ENCODE assay signal across 12 cellular contexts in genomic region chr3:75671613-75672141, GRCh38. TPM values are rescaled to one million over a fixed set of nuclear protein-coding genes. Genes with fewer than 3 reads are reported as not detected.
DNase-seq lines count a peak whose midpoint lies in the region; ATAC-seq and TF ChIP-seq lines count a peak whose summit lies in the region.
"Not testable (repeated sequence)": the region's sequence is repeated elsewhere in the genome, so short reads cannot be mapped to it uniquely, and the experiment has no call there.
"Had no signal": no experiment of that assay in that cellular context is flagged by ENCODE, and none has a peak within 500 bp of the region (broad histone marks: within the 10 kb centered on the region; RNA-seq: fewer than 3 reads in every experiment).

No MANE protein-coding gene starts in this region.

- CTCF ChIA-PET in A673 (lab: Charles Lee), result not testable (repeated sequence)

- not testable (repeated sequence) for H3K9me3 ChIP-seq in A673 (ENCODE audit: low read depth, low read length, poor library complexity, severe bottlenecking); iPS-15b (ENCODE audit: control insufficient read depth, insufficient read depth, low read length); gastrocnemius medialis
- H3K9me3 ChIP-seq in ascending aorta, result peaks cover 0 to 33% of the 10 kb centered on the region in 2 donors

- in situ Hi-C loops in gastrocnemius medialis (cut with MboI; ENCODE audit: low sequenced_read_pairs in 4 of 4), result not testable (repeated sequence)

- peaks cover 54% of the 10 kb centered on the region for H3K27me3 Mint-ChIP-seq in T-helper 1 cell treated with Interleukin-12 subunit alpha and Interleukin-12 subunit beta and Interleukin-4 antibody, amounts not matched to agents 30 μg/mL and 1 μg/mL, for 36 hours (ENCODE audit: low read depth)
- peaks cover 27 to 52% (median 43%) of the 10 kb centered on the region in 5 donors for H3K27me3 Mint-ChIP-seq in naive thymus-derived CD8-positive, alpha-beta T cell

- not testable (repeated sequence) for BruUV-seq in A673 (replicated peaks; lab: Mats Ljungman, UMichigan)

- H3K4me1 Mint-ChIP-seq in T-helper 1 cell treated with Interleukin-12 subunit alpha and Interleukin-12 subunit beta and Interleukin-4 antibody, amounts not matched to agents 30 μg/mL and 1 μg/mL, for 36 hours (ENCODE audit: low read depth), result not testable (repeated sequence)
- peaks cover 14 to 19% (median 15%) of the 10 kb centered on the region in 4 donors for H3K4me1 Mint-ChIP-seq in naive thymus-derived CD8-positive, alpha-beta T cell

- peaks cover 42% of the 10 kb centered on the region for H3K9me3 Mint-ChIP-seq in T-helper 1 cell treated with Interleukin-12 subunit alpha and Interleukin-12 subunit beta and Interleukin-4 antibody, amounts not matched to agents 30 μg/mL and 1 μg/mL, for 36 hours
- H3K9me3 Mint-ChIP-seq in naive thymus-derived CD8-positive, alpha-beta T cell, result peaks cover 14 to 86% (median 44%) of the 10 kb centered on the region in 9 donors

- H3K4me3 Mint-ChIP-seq in T-helper 1 cell treated with Interleukin-12 subunit alpha and Interleukin-12 subunit beta and Interleukin-4 antibody, amounts not matched to agents 30 μg/mL and 1 μg/mL, for 36 hours, result peak overlapping the region; percentile 19
- peak overlapping the region in 7 of 10 donors; percentile 25 to 78 (median 55) for H3K4me3 Mint-ChIP-seq in naive thymus-derived CD8-positive, alpha-beta T cell

- not testable (repeated sequence) for H3K4me1 ChIP-seq in A673 (ENCODE audit: insufficient read depth, low read length, poor library complexity, severe bottlenecking); ascending aorta; iPS-15b (ENCODE audit: control insufficient read depth, insufficient read depth, low read length); gastrocnemius medialis

- TF ChIP-seq POLR2A in gastrocnemius medialis (IDR thresholded peaks at IDR 0.05), result not testable (repeated sequence)

- DNase-seq in A673 (ENCODE audit: low spot score); H7; ascending aorta (ENCODE audit: low spot score in 2 of 2); epithelial cell of prostate (ENCODE audit: low read depth, low spot score); naive thymus-derived CD8-positive, alpha-beta T cell; gastrocnemius medialis: not testable (repeated sequence)

- POLR2A ChIA-PET in A673 (lab: Charles Lee; ENCODE audit: low non-redundant PET); naive thymus-derived CD8-positive, alpha-beta T cell (lab: Charles Lee): not testable (repeated sequence)

- peak overlapping the region; percentile 10 for H3K27ac Mint-ChIP-seq in T-helper 1 cell treated with Interleukin-12 subunit alpha and Interleukin-12 subunit beta and Interleukin-4 antibody, amounts not matched to agents 30 μg/mL and 1 μg/mL, for 36 hours
- H3K27ac Mint-ChIP-seq in naive thymus-derived CD8-positive, alpha-beta T cell, result peak overlapping the region in 2 of 10 donors; percentile 15 to 48

- H3K27me3 ChIP-seq in A673 (replicated peaks; ENCODE audit: insufficient read depth, low read depth, low read length, poor library complexity); ascending aorta: not testable (repeated sequence)
- peaks cover 50% of the 10 kb centered on the region for H3K27me3 ChIP-seq in H7 (ENCODE audit: control insufficient read depth, insufficient read depth, low read length)
- H3K27me3 ChIP-seq in iPS-15b (ENCODE audit: control insufficient read depth, insufficient read depth, low read length), result peaks cover 75% of the 10 kb centered on the region
- H3K27me3 ChIP-seq in gastrocnemius medialis, result peaks cover 39 to 59% (median 53%) of the 10 kb centered on the region in 3 donors

- H3K4me3 ChIP-seq in A673 (ENCODE audit: low read depth, low read length, poor library complexity, severe bottlenecking), result peak overlapping the region; percentile 34
- H3K4me3 ChIP-seq in H7 (ENCODE audit: insufficient read depth, low read depth, low read length), result peak overlapping the region; percentile 67
- peak overlapping the region; percentile 26 to 64 for H3K4me3 ChIP-seq in ascending aorta
- peak overlapping the region; percentile 66 for H3K4me3 ChIP-seq in iPS-15b (ENCODE audit: low read depth, low read length)
- peak overlapping the region; percentile 13 to 51 (median 31) for H3K4me3 ChIP-seq in gastrocnemius medialis

- not testable (repeated sequence) for H3K9ac ChIP-seq in iPS-15b (ENCODE audit: low read depth, low read length)

- ATAC-seq in naive thymus-derived CD8-positive, alpha-beta T cell; gastrocnemius medialis: not testable (repeated sequence)

- not testable (repeated sequence) for H3K36me3 ChIP-seq in A673 (ENCODE audit: insufficient read depth, low read length, poor library complexity, severe bottlenecking); H7 (replicated peaks; ENCODE audit: control insufficient read depth, insufficient read depth, low read length); ascending aorta; iPS-15b (ENCODE audit: control insufficient read depth, insufficient read depth, low read length); gastrocnemius medialis

- intact Hi-C loops in A673 (cut with micrococcal nuclease; ENCODE audit: unreplicated experiment); ascending aorta (cut with DNase I); gastrocnemius medialis (cut with DNase I; ENCODE audit: low total_unique reads): not testable (repeated sequence)

- H3K36me3 Mint-ChIP-seq in T-helper 1 cell treated with Interleukin-12 subunit alpha and Interleukin-12 subunit beta and Interleukin-4 antibody, amounts not matched to agents 30 μg/mL and 1 μg/mL, for 36 hours (ENCODE audit: low read depth), result peaks cover 15% of the 10 kb centered on the region
- peaks cover 18 to 47% (median 21%) of the 10 kb centered on the region in 3 donors for H3K36me3 Mint-ChIP-seq in naive thymus-derived CD8-positive, alpha-beta T cell

- not testable (repeated sequence) for TF ChIP-seq CTCF in A673 (conservative IDR thresholded peaks at IDR 0.05; ENCODE audit: low read depth, low read length); ascending aorta (IDR thresholded peaks at IDR 0.05); gastrocnemius medialis (IDR thresholded peaks at IDR 0.05 in 4 of 5, conservative IDR thresholded peaks at IDR 0.05 in 1 of 5)

- not testable (repeated sequence) for H3K27ac ChIP-seq in A673 (ENCODE audit: low read depth, low read length, poor library complexity, severe bottlenecking); gastrocnemius medialis
- H3K27ac ChIP-seq in ascending aorta (peak overlapping the region in 1 of 2 donors; percentile 80), epithelial cell of prostate (peak overlapping the region; percentile 65)

RNA-seq across cellular contexts. Expression of gene FRG2C, which starts 7.5 kb away (rescaled TPM):
- not detected in 2 replicates for total RNA-seq in A673 (2021)
- not detected in 2 replicates for total RNA-seq in H7 (2014; rRNA removed; shearing (Covaris generic))
- total RNA-seq in ascending aorta, result not detected
- not detected for total RNA-seq in naive thymus-derived CD8-positive, alpha-beta T cell
- polyA plus RNA-seq in naive thymus-derived CD8-positive, alpha-beta T cell, result not detected
- total RNA-seq in gastrocnemius medialis, result not detected
- total RNA-seq: cardiac septum, gastroesophageal sphincter, RPMI7951, transverse colon had no signal
